ENCODE assay signal across 8 cellular contexts in the genomic region with DNA sequence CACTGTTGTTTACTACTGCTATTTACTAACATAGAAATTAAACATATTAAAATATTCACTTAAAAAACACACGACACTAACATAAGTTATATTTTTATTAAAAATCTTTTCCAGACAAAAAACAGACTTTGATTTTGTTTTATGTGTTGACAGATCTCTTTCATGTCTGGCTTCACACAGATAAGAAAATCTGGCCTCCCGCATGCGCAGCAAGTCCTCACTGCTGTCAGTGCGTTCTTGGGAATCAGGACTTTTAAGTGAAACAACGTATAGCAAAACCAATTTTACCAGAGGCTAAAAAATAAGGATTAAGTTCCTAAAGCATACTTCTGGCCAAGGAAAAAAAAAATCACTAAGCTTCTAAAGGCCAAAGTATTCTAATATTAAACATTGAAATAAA. TPM values are rescaled to one million over a fixed set of nuclear protein-coding genes. Genes with fewer than 3 reads are reported as not detected.
A peak's percentile ranks its signal among the peaks of the same experiment; 100 is the strongest.
DNase-seq lines count a peak whose midpoint lies in the region; ATAC-seq and TF ChIP-seq lines count a peak whose summit lies in the region.

No MANE protein-coding gene starts in this region.

- no peak for ATAC-seq in activated T-cell treated with anti-CD3 and anti-CD28 coated beads, Interleukin-2, amount 50 U/mL, for 72 hours (replicated peaks in 1 of 2)
- no peak for ATAC-seq in activated CD8-positive, alpha-beta T cell treated with anti-CD3 and anti-CD28 coated beads for 36 hours
- ATAC-seq in stimulated activated naive CD8-positive, alpha-beta T cell treated with anti-CD3 and anti-CD28 coated beads, Interleukin-15, amount 100 ng/mL, for 72 hours = no peak

- H3K4me1 Mint-ChIP-seq in activated T-cell treated with anti-CD3 and anti-CD28 coated beads, Interleukin-2, amount 50 U/mL, for 72 hours (ENCODE audit: low read depth) = peaks cover 73% of the 10 kb centered on the region
- H3K4me1 Mint-ChIP-seq in activated CD8-positive, alpha-beta T cell treated with anti-CD3 and anti-CD28 coated beads for 36 hours (ENCODE audit: low read depth) = peaks cover 63% of the 10 kb centered on the region
- H3K4me1 Mint-ChIP-seq in stimulated activated naive CD8-positive, alpha-beta T cell treated with anti-CD3 and anti-CD28 coated beads, Interleukin-15, amount 100 ng/mL, for 72 hours = peaks cover 71% of the 10 kb centered on the region

- no peaks in the 10 kb centered on the region for H3K9me3 Mint-ChIP-seq in activated T-cell treated with anti-CD3 and anti-CD28 coated beads, Interleukin-2, amount 50 U/mL, for 72 hours
- no peaks in the 10 kb centered on the region for H3K9me3 Mint-ChIP-seq in activated CD8-positive, alpha-beta T cell treated with anti-CD3 and anti-CD28 coated beads for 36 hours
- no peaks in the 10 kb centered on the region for H3K9me3 Mint-ChIP-seq in stimulated activated naive CD8-positive, alpha-beta T cell treated with anti-CD3 and anti-CD28 coated beads, Interleukin-15, amount 100 ng/mL, for 72 hours

- DNase-seq in activated T-cell treated with anti-CD3 and anti-CD28 coated beads, Interleukin-2, amount 50 U/mL, for 72 hours = no peak
- DNase-seq in activated T-cell treated with anti-CD3 and anti-CD28 coated beads, Interleukin-2, amount 50 U/mL, for 48 hours = no peak
- peak; percentile 39 for DNase-seq in activated CD8-positive, alpha-beta T cell treated with anti-CD3 and anti-CD28 coated beads for 36 hours
- peak; percentile 18 for DNase-seq in hepatic stellate cell (ENCODE audit: low spot score)
- DNase-seq in stimulated activated naive CD8-positive, alpha-beta T cell treated with anti-CD3 and anti-CD28 coated beads, Interleukin-15, amount 100 ng/mL, for 72 hours = no peak
- DNase-seq in COR-L47 (lab: John Stamatoyannopoulos, UW) = no peak
- no peak for DNase-seq in stimulated activated CD8-positive, alpha-beta memory T cell treated with anti-CD3 and anti-CD28 coated beads, Interleukin-4, amount 100 ng/mL, for 48 hours
- DNase-seq in GM19238 (ENCODE audit: insufficient read length, low spot score) = no peak

- intact Hi-C loops in activated CD8-positive, alpha-beta T cell treated with anti-CD3 and anti-CD28 coated beads for 36 hours (cut with micrococcal nuclease) = loop anchor here (5.0 kb wide), 2 partner anchors 63 to 118 kb away; a partner anchor contains a TSS

- peak overlapping the region; percentile 27 for H3K27ac Mint-ChIP-seq in activated T-cell treated with anti-CD3 and anti-CD28 coated beads, Interleukin-2, amount 50 U/mL, for 72 hours
- peak overlapping the region; percentile 96 for H3K27ac Mint-ChIP-seq in activated CD8-positive, alpha-beta T cell treated with anti-CD3 and anti-CD28 coated beads for 36 hours
- peak overlapping the region in 1 of 2 donors; percentile 96 for H3K27ac Mint-ChIP-seq in stimulated activated naive CD8-positive, alpha-beta T cell treated with anti-CD3 and anti-CD28 coated beads, Interleukin-15, amount 100 ng/mL, for 72 hours

- TF ChIP-seq CTCF in activated CD8-positive, alpha-beta T cell treated with anti-CD3 and anti-CD28 coated beads for 36 hours (IDR thresholded peaks at IDR 0.05) = no peak

- CTCF ChIA-PET in activated CD8-positive, alpha-beta T cell treated with anti-CD3 and anti-CD28 coated beads for 36 hours (lab: Charles Lee) = interaction anchor here (1.3 to 1.8 kb wide), 2 partner anchors 23 to 24 kb away, joined by 3 to 5 read pairs; no protein-coding TSS in a partner anchor

- H3K27me3 Mint-ChIP-seq in activated T-cell treated with anti-CD3 and anti-CD28 coated beads, Interleukin-2, amount 50 U/mL, for 72 hours (ENCODE audit: low read depth) = no peaks in the 10 kb centered on the region
- no peaks in the 10 kb centered on the region for H3K27me3 Mint-ChIP-seq in activated CD8-positive, alpha-beta T cell treated with anti-CD3 and anti-CD28 coated beads for 36 hours
- no peaks in the 10 kb centered on the region for H3K27me3 Mint-ChIP-seq in stimulated activated naive CD8-positive, alpha-beta T cell treated with anti-CD3 and anti-CD28 coated beads, Interleukin-15, amount 100 ng/mL, for 72 hours

- peak overlapping the region; percentile 87 to 99 for H3K4me3 Mint-ChIP-seq in activated T-cell treated with anti-CD3 and anti-CD28 coated beads, Interleukin-2, amount 50 U/mL, for 72 hours
- peak overlapping the region; percentile 98 for H3K4me3 Mint-ChIP-seq in activated CD8-positive, alpha-beta T cell treated with anti-CD3 and anti-CD28 coated beads for 36 hours
- peak overlapping the region; percentile 96 for H3K4me3 Mint-ChIP-seq in stimulated activated naive CD8-positive, alpha-beta T cell treated with anti-CD3 and anti-CD28 coated beads, Interleukin-15, amount 100 ng/mL, for 72 hours

- H3K36me3 Mint-ChIP-seq in activated T-cell treated with anti-CD3 and anti-CD28 coated beads, Interleukin-2, amount 50 U/mL, for 72 hours (ENCODE audit: insufficient read depth in 2 of 2) = peaks cover 0 to 13% of the 10 kb centered on the region in 2 donors
- H3K36me3 Mint-ChIP-seq in activated CD8-positive, alpha-beta T cell treated with anti-CD3 and anti-CD28 coated beads for 36 hours (ENCODE audit: low read depth) = peaks cover 54% of the 10 kb centered on the region

- POLR2A ChIA-PET in activated CD8-positive, alpha-beta T cell treated with anti-CD3 and anti-CD28 coated beads for 36 hours (lab: Charles Lee) = interaction anchor here (1.0 to 3.5 kb wide), 6 partner anchors 8 to 119 kb away, joined by 3 to 24 read pairs (median 11); a partner anchor contains a TSS

RNA-seq across cellular contexts. Expression of a gene that starts 1.2 kb away (rescaled TPM):
- 10 to 100 TPM; 37.4 to 46.7 TPM for total RNA-seq in activated T-cell treated with anti-CD3 and anti-CD28 coated beads, Interleukin-2, amount 50 U/mL, for 72 hours
- total RNA-seq in activated CD8-positive, alpha-beta T cell treated with anti-CD3 and anti-CD28 coated beads for 36 hours = 10 to 100 TPM; 67.7 to 69.5 TPM

RNA-seq across cellular contexts. Expression of a gene that starts 6.0 kb away (rescaled TPM):
- total RNA-seq in activated T-cell treated with anti-CD3 and anti-CD28 coated beads, Interleukin-2, amount 50 U/mL, for 72 hours = 10 to 100 TPM; 18.1 to 18.7 TPM
- total RNA-seq in activated CD8-positive, alpha-beta T cell treated with anti-CD3 and anti-CD28 coated beads for 36 hours = 10 to 100 TPM; 17.2 to 17.9 TPM

RNA-seq across cellular contexts. Expression of a gene that starts 24.5 kb away (rescaled TPM):
- not detected for total RNA-seq in activated T-cell treated with anti-CD3 and anti-CD28 coated beads, Interleukin-2, amount 50 U/mL, for 72 hours
- total RNA-seq in activated CD8-positive, alpha-beta T cell treated with anti-CD3 and anti-CD28 coated beads for 36 hours = not detected

Comparison
In these comparisons a context has a peak if more than half of its experiments do, and no peak if none do; other contexts are left out.
1. DNase-seq: peak in activated CD8-positive, alpha-beta T cell treated with anti-CD3 and anti-CD28 coated beads for 36 hours (single experiment) and hepatic stellate cell (single experiment); none in activated T-cell treated with anti-CD3 and anti-CD28 coated beads, Interleukin-2, amount 50 U/mL, for 72 hours (0 of 2), activated T-cell treated with anti-CD3 and anti-CD28 coated beads, Interleukin-2, amount 50 U/mL, for 48 hours (0 of 2), stimulated activated naive CD8-positive, alpha-beta T cell treated with anti-CD3 and anti-CD28 coated beads, Interleukin-15, amount 100 ng/mL, for 72 hours (0 of 2), COR-L47 (single experiment), stimulated activated CD8-positive, alpha-beta memory T cell treated with anti-CD3 and anti-CD28 coated beads, Interleukin-4, amount 100 ng/mL, for 48 hours (single experiment) and GM19238 (single experiment).
2. Peak in every context shown above with its lines, with median percentiles within 50 percentile points of each other: H3K4me3 Mint-ChIP-seq.